In the genomic region with DNA sequence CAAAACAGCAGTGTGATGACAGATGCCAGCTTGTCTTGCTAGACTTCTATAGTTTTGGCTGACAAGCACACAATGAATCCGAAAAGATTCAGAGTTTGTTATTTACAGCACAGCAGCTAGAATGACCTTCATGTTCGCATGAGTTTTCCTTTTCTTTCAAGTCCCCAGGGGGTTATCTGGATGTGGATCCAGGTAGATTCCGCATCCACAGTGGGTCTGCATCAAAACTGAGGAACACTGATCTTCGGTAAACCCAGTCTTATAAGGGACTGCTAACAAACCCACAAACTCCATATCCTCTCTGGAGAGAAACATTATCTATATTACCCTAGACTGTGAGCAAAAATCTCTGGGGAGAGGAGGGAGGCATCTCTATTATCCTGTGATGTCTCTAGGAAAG, we compare ENCODE assay signal across 23 cellular contexts.
"Had no signal": no experiment of that assay in that cellular context is flagged by ENCODE, and none has a peak within 500 bp of the region (broad histone marks: within the 10 kb centered on the region; RNA-seq: fewer than 3 reads in every experiment).

No MANE protein-coding gene starts in this region.

- H3K9me3 ChIP-seq: SJSA1 had no signal

- H3K36me3 Mint-ChIP-seq: activated CD8-positive, alpha-beta memory T cell treated with anti-CD3 and anti-CD28 coated beads, Interleukin-2, amount 10 ng/mL, durations not matched to agents 7 days and 5 days; activated naive CD4-positive, alpha-beta T cell treated with anti-CD3 and anti-CD28 coated beads, Interleukin-2, amount 50 U/mL, for 72 hours had no signal

- H3K9me3 Mint-ChIP-seq: activated naive CD8-positive, alpha-beta T cell treated with anti-CD3 and anti-CD28 coated beads, Interleukin-2, amount 50 U/mL, for 24 hours; activated T-helper 1 cell treated with anti-CD3 and anti-CD28 coated beads, Interleukin-12 subunit alpha, Interleukin-12 subunit beta, Interleukin-2, Interleukin-4 antibody, amounts not matched to agents 30 ng/mL and 10 ng/mL and 1 ng/mL, durations not matched to agents 14 hours and 24 hours and 36 hours; T-helper 1 cell treated with Interleukin-12 subunit alpha and Interleukin-12 subunit beta and Interleukin-4 antibody, amounts not matched to agents 30 μg/mL and 1 μg/mL, for 36 hours had no signal

- ATAC-seq: activated CD8-positive, alpha-beta memory T cell treated with anti-CD3 and anti-CD28 coated beads, Interleukin-2, amount 10 ng/mL, durations not matched to agents 7 days and 5 days; activated naive CD4-positive, alpha-beta T cell treated with anti-CD3 and anti-CD28 coated beads, Interleukin-2, amount 50 U/mL, for 72 hours; activated naive CD8-positive, alpha-beta T cell treated with anti-CD3 and anti-CD28 coated beads, Interleukin-2, amount 50 U/mL, for 24 hours; SK-N-SH treated with all-trans-retinoic acid at 6 μM for 48 hours had no signal

- DNase-seq: activated CD4-positive, alpha-beta T cell treated with anti-CD3 and anti-CD28 coated beads for 48 hours; activated CD4-positive, alpha-beta T cell treated with anti-CD3 and anti-CD28 coated beads, Interleukin-2, amount 50 U/mL, for 4 hours; activated CD4-positive, CD25-positive, alpha-beta regulatory T cell treated with anti-CD3 and anti-CD28 coated beads, Interleukin-2, amount 50 U/mL, for 72 hours; activated CD8-positive, alpha-beta memory T cell treated with anti-CD3 and anti-CD28 coated beads, Interleukin-2, amount 10 ng/mL, durations not matched to agents 7 days and 5 days; activated effector memory CD4-positive, alpha-beta T cell treated with Interleukin-2 at 50 U/mL for 16 hours; activated naive CD4-positive, alpha-beta T cell treated with Interleukin-2 at 50 U/mL for 16 hours; activated naive CD8-positive, alpha-beta T cell treated with anti-CD3 and anti-CD28 coated beads, Interleukin-2, amount 50 U/mL, for 24 hours; activated T-cell treated with anti-CD3 and anti-CD28 coated beads, Interleukin-2, amount 50 U/mL, for 24 hours; amniotic stem cell; brain microvascular endothelial cell; MM.1S; NCI-H1105; NCI-H1436; NCI-H187; NCI-H2081; NCI-H524; SHP77 had no signal

- H3K4me1 Mint-ChIP-seq: activated CD8-positive, alpha-beta memory T cell treated with anti-CD3 and anti-CD28 coated beads, Interleukin-2, amount 10 ng/mL, durations not matched to agents 7 days and 5 days; activated naive CD8-positive, alpha-beta T cell treated with anti-CD3 and anti-CD28 coated beads, Interleukin-2, amount 50 U/mL, for 24 hours had no signal

- H3K36me3 ChIP-seq: brain microvascular endothelial cell, cardiac muscle cell, SJSA1 had no signal

- H3K4me1 ChIP-seq: SJSA1 had no signal

- H3K4me3 ChIP-seq: cardiac muscle cell, SJSA1 had no signal

- H3K27me3 ChIP-seq: brain microvascular endothelial cell, cardiac muscle cell, SJSA1 had no signal

- H3K27ac Mint-ChIP-seq: activated CD8-positive, alpha-beta memory T cell treated with anti-CD3 and anti-CD28 coated beads, Interleukin-2, amount 10 ng/mL, durations not matched to agents 7 days and 5 days; activated naive CD4-positive, alpha-beta T cell treated with anti-CD3 and anti-CD28 coated beads, Interleukin-2, amount 50 U/mL, for 72 hours; activated naive CD8-positive, alpha-beta T cell treated with anti-CD3 and anti-CD28 coated beads, Interleukin-2, amount 50 U/mL, for 24 hours; activated T-cell treated with anti-CD3 and anti-CD28 coated beads, Interleukin-2, amount 50 U/mL, for 24 hours; activated T-helper 1 cell treated with anti-CD3 and anti-CD28 coated beads, Interleukin-12 subunit alpha, Interleukin-12 subunit beta, Interleukin-2, Interleukin-4 antibody, amounts not matched to agents 30 ng/mL and 10 ng/mL and 1 ng/mL, durations not matched to agents 14 hours and 24 hours and 36 hours; T-helper 1 cell treated with Interleukin-12 subunit alpha and Interleukin-12 subunit beta and Interleukin-4 antibody, amounts not matched to agents 30 μg/mL and 1 μg/mL, for 36 hours had no signal

- H3K4me3 Mint-ChIP-seq: activated CD8-positive, alpha-beta memory T cell treated with anti-CD3 and anti-CD28 coated beads, Interleukin-2, amount 10 ng/mL, durations not matched to agents 7 days and 5 days; activated naive CD8-positive, alpha-beta T cell treated with anti-CD3 and anti-CD28 coated beads, Interleukin-2, amount 50 U/mL, for 24 hours; activated T-cell treated with anti-CD3 and anti-CD28 coated beads, Interleukin-2, amount 50 U/mL, for 24 hours; activated T-helper 1 cell treated with anti-CD3 and anti-CD28 coated beads, Interleukin-12 subunit alpha, Interleukin-12 subunit beta, Interleukin-2, Interleukin-4 antibody, amounts not matched to agents 30 ng/mL and 10 ng/mL and 1 ng/mL, durations not matched to agents 14 hours and 24 hours and 36 hours; T-helper 1 cell treated with Interleukin-12 subunit alpha and Interleukin-12 subunit beta and Interleukin-4 antibody, amounts not matched to agents 30 μg/mL and 1 μg/mL, for 36 hours had no signal

- H3K27me3 Mint-ChIP-seq: activated CD8-positive, alpha-beta memory T cell treated with anti-CD3 and anti-CD28 coated beads, Interleukin-2, amount 10 ng/mL, durations not matched to agents 7 days and 5 days; activated naive CD8-positive, alpha-beta T cell treated with anti-CD3 and anti-CD28 coated beads, Interleukin-2, amount 50 U/mL, for 24 hours; activated T-cell treated with anti-CD3 and anti-CD28 coated beads, Interleukin-2, amount 50 U/mL, for 24 hours had no signal
